Comparison of ENCODE assay signal across 23 cellular contexts in the genomic region with DNA sequence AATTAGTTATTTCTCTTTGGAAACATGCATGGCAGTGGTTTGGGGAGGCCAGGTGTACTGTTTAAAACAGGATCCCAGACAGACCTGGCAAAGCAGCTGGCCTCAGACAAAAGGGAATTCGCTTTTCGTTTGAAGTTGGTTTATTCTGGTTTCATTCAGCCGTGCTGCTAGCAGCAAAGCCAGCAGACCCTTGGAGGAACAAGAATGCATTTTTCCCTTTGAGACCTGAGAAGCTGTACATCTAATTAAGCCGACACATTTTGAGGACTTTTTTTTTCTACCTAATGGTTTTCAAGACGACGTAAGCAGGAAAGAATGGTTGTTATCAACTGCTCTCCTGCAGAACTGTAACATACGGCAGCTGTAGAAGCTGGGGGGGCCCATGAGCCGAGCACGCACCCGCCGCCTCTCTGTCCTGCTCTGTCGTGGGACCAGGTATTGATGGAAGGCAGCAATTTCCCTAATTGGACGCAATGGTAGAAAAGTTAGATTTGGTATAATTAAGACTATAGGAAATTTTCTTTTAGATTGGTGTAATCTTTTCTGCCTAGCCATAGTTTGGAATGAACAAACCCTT. TPM values are rescaled to one million over a fixed set of nuclear protein-coding genes. Genes with fewer than 3 reads are reported as not detected.
DNase-seq lines count a peak whose midpoint lies in the region; ATAC-seq, FAIRE-seq and TF ChIP-seq lines count a peak whose summit lies in the region.
"Had no signal": no experiment of that assay in that cellular context is flagged by ENCODE, and none has a peak within 500 bp of the region (broad histone marks: within the 10 kb centered on the region; RNA-seq: fewer than 3 reads in every experiment).

No MANE protein-coding gene starts in this region.

- no peak overlapping the region for H3K4me3 Mint-ChIP-seq in mesothelial cell of epicardium
- no peak overlapping the region for H3K4me3 Mint-ChIP-seq in stimulated activated memory B cell treated with anti-CD40 and anti-IgM and Interleukin-4, amounts not matched to agents 10 μg/mL and 1 μg/mL and 100 μg/mL, for 72 hours
- H3K4me3 Mint-ChIP-seq: activated naive CD8-positive, alpha-beta T cell treated with anti-CD3 and anti-CD28 coated beads for 36 hours; activated T-helper 17 cell treated with anti-CD3 and anti-CD28 coated beads, Interleukin-2, amount 50 U/mL, for 72 hours; stimulated activated naive CD8-positive, alpha-beta T cell treated with anti-CD3 and anti-CD28 coated beads, Interleukin-15, amount 100 ng/mL, for 72 hours; T-helper 2 cell treated with Interferon-gamma antibody and Interleukin-4, amounts not matched to agents 5 μg/mL and 100 μg/mL, for 36 hours; type B pancreatic cell had no signal

- H3K9me3 ChIP-seq in BLaER1 (no peaks in the 10 kb centered on the region), testis (no peaks in the 10 kb centered on the region)

- H3K27ac Mint-ChIP-seq in mesothelial cell of epicardium: peak overlapping the region; percentile 75
- H3K27ac Mint-ChIP-seq in stimulated activated memory B cell treated with anti-CD40 and anti-IgM and Interleukin-4, amounts not matched to agents 10 μg/mL and 1 μg/mL and 100 μg/mL, for 72 hours: no peak overlapping the region
- H3K27ac Mint-ChIP-seq: activated naive CD8-positive, alpha-beta T cell treated with anti-CD3 and anti-CD28 coated beads for 36 hours; activated T-helper 17 cell treated with anti-CD3 and anti-CD28 coated beads, Interleukin-2, amount 50 U/mL, for 72 hours; stimulated activated naive CD8-positive, alpha-beta T cell treated with anti-CD3 and anti-CD28 coated beads, Interleukin-15, amount 100 ng/mL, for 72 hours; T-helper 2 cell treated with Interferon-gamma antibody and Interleukin-4, amounts not matched to agents 5 μg/mL and 100 μg/mL, for 36 hours; type B pancreatic cell had no signal

- peak; percentile 53 for DNase-seq in NCI-H128 (lab: John Stamatoyannopoulos, UW; ENCODE audit: unreplicated experiment)
- peak; percentile 63 to 75 for DNase-seq in NCI-H526 (lab: John Stamatoyannopoulos, UW)
- DNase-seq in mesothelial cell of epicardium (ENCODE audit: low spot score in 2 of 2, unreplicated experiment in 2 of 2): no peak
- no peak for DNase-seq in testis
- no peak for DNase-seq in NCI-H1694 (lab: John Stamatoyannopoulos, UW)
- DNase-seq in GM12892 (ENCODE audit: insufficient read length): no peak
- DNase-seq: activated CD4-positive, alpha-beta T cell treated with anti-CD3 and anti-CD28 coated beads, Interleukin-2, amount 50 U/mL, for 1 hour; activated CD8-positive, alpha-beta memory T cell treated with anti-CD3 and anti-CD28 coated beads, Interleukin-2, amount 50 U/mL, for 4 hours; activated naive CD8-positive, alpha-beta T cell treated with anti-CD3 and anti-CD28 coated beads for 36 hours; Calu3; effector memory CD4-positive, alpha-beta T cell; hypothalamus; NCI-H69; stimulated activated naive CD8-positive, alpha-beta T cell treated with anti-CD3 and anti-CD28 coated beads, Interleukin-15, amount 100 ng/mL, for 72 hours had no signal

- H3K27me3 ChIP-seq in BLaER1 (no peaks in the 10 kb centered on the region), testis (no peaks in the 10 kb centered on the region)

- H4K20me1 ChIP-seq in BLaER1: peaks cover 92% of the 10 kb centered on the region

- intact Hi-C loops in testis (cut with DNase I; ENCODE audit: low total_unique reads): no loop called here

- no peaks in the 10 kb centered on the region for H3K9me3 Mint-ChIP-seq in mesothelial cell of epicardium
- H3K9me3 Mint-ChIP-seq in stimulated activated memory B cell treated with anti-CD40 and anti-IgM and Interleukin-4, amounts not matched to agents 10 μg/mL and 1 μg/mL and 100 μg/mL, for 72 hours: peaks cover 10% of the 10 kb centered on the region
- H3K9me3 Mint-ChIP-seq: activated naive CD8-positive, alpha-beta T cell treated with anti-CD3 and anti-CD28 coated beads for 36 hours; activated T-helper 17 cell treated with anti-CD3 and anti-CD28 coated beads, Interleukin-2, amount 50 U/mL, for 72 hours; T-helper 2 cell treated with Interferon-gamma antibody and Interleukin-4, amounts not matched to agents 5 μg/mL and 100 μg/mL, for 36 hours; type B pancreatic cell had no signal

- H3K27ac ChIP-seq in BLaER1 (0 out of 2 replicates have a peak overlapping the region, but pooled peaks have one; percentile 54), testis (no peak overlapping the region)
- H3K27ac ChIP-seq: VCaP had no signal

- peak overlapping the region; percentile 78 for H3K4me2 ChIP-seq in BLaER1

- peaks cover 2% of the 10 kb centered on the region for H3K27me3 Mint-ChIP-seq in mesothelial cell of epicardium (ENCODE audit: low read depth)
- H3K27me3 Mint-ChIP-seq in stimulated activated memory B cell treated with anti-CD40 and anti-IgM and Interleukin-4, amounts not matched to agents 10 μg/mL and 1 μg/mL and 100 μg/mL, for 72 hours: peaks cover 13% of the 10 kb centered on the region
- H3K27me3 Mint-ChIP-seq: type B pancreatic cell had no signal

- peak overlapping the region; percentile 38; the same call in 1 of the 2 replicates for H3K9ac ChIP-seq in BLaER1

- TF ChIP-seq CTCF in mesothelial cell of epicardium (IDR thresholded peaks at IDR 0.05; ENCODE audit: unreplicated experiment) (no peak), testis (IDR thresholded peaks at IDR 0.05) (no peak)

- H3K36me3 ChIP-seq in BLaER1: peaks cover 39% of the 10 kb centered on the region
- no peaks in the 10 kb centered on the region for H3K36me3 ChIP-seq in testis (ENCODE audit: low read depth, missing control alignments)

- H3K4me3 ChIP-seq in BLaER1 (no peak overlapping the region), testis (no peak overlapping the region)

- ATAC-seq in stimulated activated memory B cell treated with anti-CD40 and anti-IgM and Interleukin-4, amounts not matched to agents 10 μg/mL and 1 μg/mL and 100 μg/mL, for 72 hours: no peak
- ATAC-seq: activated T-helper 17 cell treated with anti-CD3 and anti-CD28 coated beads, Interleukin-2, amount 50 U/mL, for 72 hours; esophagus mucosa; stimulated activated naive CD8-positive, alpha-beta T cell treated with anti-CD3 and anti-CD28 coated beads, Interleukin-15, amount 100 ng/mL, for 72 hours had no signal

- H3K4me1 Mint-ChIP-seq in mesothelial cell of epicardium: peaks cover 25% of the 10 kb centered on the region
- no peaks in the 10 kb centered on the region for H3K4me1 Mint-ChIP-seq in stimulated activated memory B cell treated with anti-CD40 and anti-IgM and Interleukin-4, amounts not matched to agents 10 μg/mL and 1 μg/mL and 100 μg/mL, for 72 hours
- H3K4me1 Mint-ChIP-seq: activated naive CD8-positive, alpha-beta T cell treated with anti-CD3 and anti-CD28 coated beads for 36 hours; activated T-helper 17 cell treated with anti-CD3 and anti-CD28 coated beads, Interleukin-2, amount 50 U/mL, for 72 hours; stimulated activated naive CD8-positive, alpha-beta T cell treated with anti-CD3 and anti-CD28 coated beads, Interleukin-15, amount 100 ng/mL, for 72 hours had no signal

- H3K4me1 ChIP-seq in BLaER1 (peaks cover 87% of the 10 kb centered on the region), testis (no peaks in the 10 kb centered on the region)

- 57 to 58% methylated on average over 13 of the region's 13 CpGs for WGBS in testis, 2 donors

- no peak for FAIRE-seq in GM12892 (lab: Jason Lieb, UNC)
- FAIRE-seq: frontal cortex, islet of Langerhans had no signal

- TF ChIP-seq POLR2A in testis (IDR thresholded peaks at IDR 0.05): no peak
- no peak for TF ChIP-seq POLR2A in GM12892 (IDR thresholded peaks at IDR 0.05; ENCODE audit: low read depth, low read length)

- H3K36me3 Mint-ChIP-seq in mesothelial cell of epicardium: peaks cover 6% of the 10 kb centered on the region
- no peaks in the 10 kb centered on the region for H3K36me3 Mint-ChIP-seq in stimulated activated memory B cell treated with anti-CD40 and anti-IgM and Interleukin-4, amounts not matched to agents 10 μg/mL and 1 μg/mL and 100 μg/mL, for 72 hours
- H3K36me3 Mint-ChIP-seq: activated naive CD8-positive, alpha-beta T cell treated with anti-CD3 and anti-CD28 coated beads for 36 hours had no signal

RNA-seq across cellular contexts. Expression of a gene that starts 13.6 kb away (rescaled TPM):
- total RNA-seq in mesothelial cell of epicardium (65.6 to 71.2 TPM (median 70.0 TPM) in 3 replicates), testis (1 to 10 TPM; 6.0 to 6.9 TPM)
- polyA plus RNA-seq in testis (ENCODE audit: insufficient read depth, low read depth, low replicate concordance): 3.2 TPM
- not detected for polyA plus RNA-seq in GM12892 (2012; ENCODE audit: missing spikeins)

Comparison
In these comparisons a context has a peak if more than half of its experiments do, and no peak if none do; other contexts are left out.
1. DNase-seq: peak in NCI-H128 (single experiment) and NCI-H526 (2 of 2); none in mesothelial cell of epicardium (0 of 2), testis (single experiment), NCI-H1694 (single experiment) and GM12892 (single experiment).